Comparison of ENCODE assay signal across 14 cellular contexts in the genomic region with DNA sequence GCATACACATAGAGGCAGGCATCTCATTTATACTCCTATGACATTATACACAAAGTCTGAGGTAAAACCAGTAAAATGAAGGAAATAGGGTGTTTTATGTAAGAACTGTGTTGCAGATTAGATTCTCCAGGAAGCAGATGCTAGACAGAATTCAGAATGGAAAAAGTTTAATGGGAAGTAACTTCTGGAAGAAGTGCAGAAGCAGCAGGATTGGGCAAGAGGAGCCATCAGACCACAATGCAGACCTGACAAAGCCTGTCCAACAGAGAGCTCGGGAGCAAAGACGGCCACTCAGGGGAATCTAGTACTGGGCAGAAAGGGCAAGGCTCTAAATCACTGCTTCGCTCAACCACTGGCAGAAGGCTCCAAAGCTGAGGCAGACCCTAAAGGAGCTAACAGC. TPM values are rescaled to one million over a fixed set of nuclear protein-coding genes. Genes with fewer than 3 reads are reported as not detected.
DNase-seq lines count a peak whose midpoint lies in the region; ATAC-seq and TF ChIP-seq lines count a peak whose summit lies in the region.
"Had no signal": no experiment of that assay in that cellular context is flagged by ENCODE, and none has a peak within 500 bp of the region (broad histone marks: within the 10 kb centered on the region; RNA-seq: fewer than 3 reads in every experiment).

No MANE protein-coding gene starts in this region.

- H3K4me3 ChIP-seq in gastroesophageal sphincter = no peak overlapping the region
- no peak overlapping the region for H3K4me3 ChIP-seq in esophagus squamous epithelium
- H3K4me3 ChIP-seq: Peyer's patch had no signal

- peak overlapping the region; percentile 20 for H3K27ac Mint-ChIP-seq in activated CD4-positive, alpha-beta T cell treated with anti-CD3 and anti-CD28 coated beads, Interleukin-2, amount 10 ng/mL, durations not matched to agents 7 days and 5 days
- no peak overlapping the region for H3K27ac Mint-ChIP-seq in activated CD4-positive, alpha-beta T cell treated with anti-CD3 and anti-CD28 coated beads for 36 hours
- peak overlapping the region; percentile 21 to 52 (median 46) for H3K27ac Mint-ChIP-seq in nephron
- H3K27ac Mint-ChIP-seq: activated T-helper 17 cell treated with anti-CD3 and anti-CD28 coated beads, Interleukin-2, amount 50 U/mL, for 72 hours; stimulated activated naive CD8-positive, alpha-beta T cell treated with anti-CD3 and anti-CD28 coated beads, Interleukin-15, amount 100 ng/mL, for 72 hours had no signal

- peaks cover 8% of the 10 kb centered on the region for H3K36me3 Mint-ChIP-seq in activated CD4-positive, alpha-beta T cell treated with anti-CD3 and anti-CD28 coated beads, Interleukin-2, amount 10 ng/mL, durations not matched to agents 7 days and 5 days (ENCODE audit: low read depth)
- peaks cover 11% of the 10 kb centered on the region for H3K36me3 Mint-ChIP-seq in activated CD4-positive, alpha-beta T cell treated with anti-CD3 and anti-CD28 coated beads for 36 hours (ENCODE audit: low read depth)
- peaks cover 14% of the 10 kb centered on the region for H3K36me3 Mint-ChIP-seq in nephron (ENCODE audit: low read depth)

- H3K27ac ChIP-seq in gastroesophageal sphincter = peak overlapping the region in 1 of 4 donors; percentile 3
- peak overlapping the region in 1 of 4 donors; percentile 5 for H3K27ac ChIP-seq in esophagus squamous epithelium
- H3K27ac ChIP-seq: Peyer's patch had no signal

- peaks cover 7% of the 10 kb centered on the region for H3K4me1 Mint-ChIP-seq in activated CD4-positive, alpha-beta T cell treated with anti-CD3 and anti-CD28 coated beads, Interleukin-2, amount 10 ng/mL, durations not matched to agents 7 days and 5 days
- H3K4me1 Mint-ChIP-seq in activated CD4-positive, alpha-beta T cell treated with anti-CD3 and anti-CD28 coated beads for 36 hours = peaks cover 16% of the 10 kb centered on the region
- H3K4me1 Mint-ChIP-seq in nephron = peaks cover 17% of the 10 kb centered on the region

- no peaks in the 10 kb centered on the region for H3K27me3 Mint-ChIP-seq in activated CD4-positive, alpha-beta T cell treated with anti-CD3 and anti-CD28 coated beads, Interleukin-2, amount 10 ng/mL, durations not matched to agents 7 days and 5 days
- H3K27me3 Mint-ChIP-seq in activated CD4-positive, alpha-beta T cell treated with anti-CD3 and anti-CD28 coated beads for 36 hours = no peaks in the 10 kb centered on the region
- H3K27me3 Mint-ChIP-seq in nephron (ENCODE audit: low read depth) = no peaks in the 10 kb centered on the region
- H3K27me3 Mint-ChIP-seq: activated T-helper 17 cell treated with anti-CD3 and anti-CD28 coated beads, Interleukin-2, amount 50 U/mL, for 72 hours; naive thymus-derived CD8-positive, alpha-beta T cell; stimulated activated naive CD8-positive, alpha-beta T cell treated with anti-CD3 and anti-CD28 coated beads, Interleukin-15, amount 100 ng/mL, for 72 hours had no signal

- TF ChIP-seq POLR2A in gastroesophageal sphincter (IDR thresholded peaks at IDR 0.05) (no peak), esophagus squamous epithelium (IDR thresholded peaks at IDR 0.05) (no peak)

- H3K27me3 ChIP-seq in gastroesophageal sphincter = no peaks in the 10 kb centered on the region
- H3K27me3 ChIP-seq in esophagus squamous epithelium = no peaks in the 10 kb centered on the region
- H3K27me3 ChIP-seq: Peyer's patch had no signal

- POLR2A ChIA-PET in activated CD4-positive, alpha-beta T cell treated with anti-CD3 and anti-CD28 coated beads, Interleukin-2, amount 10 ng/mL, durations not matched to agents 7 days and 5 days (lab: Charles Lee) = no interaction called here
- POLR2A ChIA-PET in activated CD4-positive, alpha-beta T cell treated with anti-CD3 and anti-CD28 coated beads for 36 hours (lab: Charles Lee) = no interaction called here

- H3K4me3 Mint-ChIP-seq in activated CD4-positive, alpha-beta T cell treated with anti-CD3 and anti-CD28 coated beads, Interleukin-2, amount 10 ng/mL, durations not matched to agents 7 days and 5 days = no peak overlapping the region
- no peak overlapping the region for H3K4me3 Mint-ChIP-seq in activated CD4-positive, alpha-beta T cell treated with anti-CD3 and anti-CD28 coated beads for 36 hours
- H3K4me3 Mint-ChIP-seq in nephron = no peak overlapping the region
- H3K4me3 Mint-ChIP-seq: activated T-helper 17 cell treated with anti-CD3 and anti-CD28 coated beads, Interleukin-2, amount 50 U/mL, for 72 hours; naive thymus-derived CD8-positive, alpha-beta T cell; stimulated activated naive CD8-positive, alpha-beta T cell treated with anti-CD3 and anti-CD28 coated beads, Interleukin-15, amount 100 ng/mL, for 72 hours had no signal

- TF ChIP-seq CTCF in gastroesophageal sphincter (IDR thresholded peaks at IDR 0.05) = no peak
- TF ChIP-seq CTCF in nephron (IDR thresholded peaks at IDR 0.05; ENCODE audit: unreplicated experiment in 3 of 3) = no peak
- TF ChIP-seq CTCF in esophagus squamous epithelium (IDR thresholded peaks at IDR 0.05) = no peak

- 37 to 51% methylated on average over 3 of the region's 3 CpGs for WGBS in gastroesophageal sphincter (ENCODE audit: low coverage in 1 of 2), 2 donors
- 56 to 88% methylated on average over 3 of the region's 3 CpGs for WGBS in esophagus squamous epithelium, 2 donors

- ATAC-seq in activated CD4-positive, alpha-beta T cell treated with anti-CD3 and anti-CD28 coated beads for 36 hours = no peak
- ATAC-seq in gastroesophageal sphincter (peak; percentile 77), GM21515 (IDR thresholded peaks at IDR 0.05; ENCODE audit: unreplicated experiment) (no peak)
- ATAC-seq: activated T-helper 17 cell treated with anti-CD3 and anti-CD28 coated beads, Interleukin-2, amount 50 U/mL, for 72 hours; naive thymus-derived CD8-positive, alpha-beta T cell; stimulated activated naive CD8-positive, alpha-beta T cell treated with anti-CD3 and anti-CD28 coated beads, Interleukin-15, amount 100 ng/mL, for 72 hours had no signal

- H3K4me1 ChIP-seq in gastroesophageal sphincter (peaks cover 0 to 95% (median 2%) of the 10 kb centered on the region in 3 donors), esophagus squamous epithelium (peaks cover 14 to 94% (median 49%) of the 10 kb centered on the region in 3 donors)
- H3K4me1 ChIP-seq: Peyer's patch had no signal

- CTCF ChIA-PET in activated CD4-positive, alpha-beta T cell treated with anti-CD3 and anti-CD28 coated beads, Interleukin-2, amount 10 ng/mL, durations not matched to agents 7 days and 5 days (lab: Charles Lee) = no interaction called here
- CTCF ChIA-PET in activated CD4-positive, alpha-beta T cell treated with anti-CD3 and anti-CD28 coated beads for 36 hours (lab: Charles Lee) = no interaction called here

- intact Hi-C loops in activated CD4-positive, alpha-beta T cell treated with anti-CD3 and anti-CD28 coated beads for 36 hours (cut with DNase I, micrococcal nuclease) = no loop called here
- intact Hi-C loops in esophagus squamous epithelium (cut with DNase I) = no loop called here

- H3K36me3 ChIP-seq in gastroesophageal sphincter (peaks cover 0 to 15% of the 10 kb centered on the region in 2 donors), esophagus squamous epithelium (peaks cover 0 to 26% (median 8%) of the 10 kb centered on the region in 3 donors)

- H3K9me3 Mint-ChIP-seq in activated CD4-positive, alpha-beta T cell treated with anti-CD3 and anti-CD28 coated beads, Interleukin-2, amount 10 ng/mL, durations not matched to agents 7 days and 5 days = no peaks in the 10 kb centered on the region
- H3K9me3 Mint-ChIP-seq in activated CD4-positive, alpha-beta T cell treated with anti-CD3 and anti-CD28 coated beads for 36 hours (ENCODE audit: low read depth) = no peaks in the 10 kb centered on the region
- H3K9me3 Mint-ChIP-seq in nephron = no peaks in the 10 kb centered on the region
- H3K9me3 Mint-ChIP-seq: activated T-helper 17 cell treated with anti-CD3 and anti-CD28 coated beads, Interleukin-2, amount 50 U/mL, for 72 hours; naive thymus-derived CD8-positive, alpha-beta T cell; stimulated activated naive CD8-positive, alpha-beta T cell treated with anti-CD3 and anti-CD28 coated beads, Interleukin-15, amount 100 ng/mL, for 72 hours had no signal

- no peaks in the 10 kb centered on the region for H3K9me3 ChIP-seq in gastroesophageal sphincter
- no peaks in the 10 kb centered on the region for H3K9me3 ChIP-seq in esophagus squamous epithelium
- H3K9me3 ChIP-seq: Peyer's patch had no signal

- DNase-seq in activated CD4-positive, alpha-beta T cell treated with anti-CD3 and anti-CD28 coated beads, Interleukin-2, amount 10 ng/mL, durations not matched to agents 7 days and 5 days = no peak
- no peak for DNase-seq in activated CD4-positive, alpha-beta T cell treated with anti-CD3 and anti-CD28 coated beads for 36 hours
- DNase-seq in ureter (ENCODE audit: low spot score) (peak; percentile 53), esophagus squamous epithelium (lab: John Stamatoyannopoulos, UW) (no peak)
- no peak for DNase-seq in activated effector memory CD4-positive, alpha-beta T cell treated with anti-CD3 and anti-CD28 coated beads, Interleukin-2, amount 50 U/mL, for 16 hours
- DNase-seq: activated CD4-positive, alpha-beta T cell treated with anti-CD3 and anti-CD28 coated beads, Interleukin-2, amount 50 U/mL, for 4 hours; naive thymus-derived CD8-positive, alpha-beta T cell; NCI-H524 treated with DMSO at 0.1 percent for 48 hours; stimulated activated naive CD8-positive, alpha-beta T cell treated with anti-CD3 and anti-CD28 coated beads, Interleukin-15, amount 100 ng/mL, for 72 hours had no signal

- no peak for TF ChIP-seq EP300 in gastroesophageal sphincter (IDR thresholded peaks at IDR 0.05)

RNA-seq across cellular contexts. Expression of gene FBXO42, which starts 33.7 kb away (rescaled TPM):
- 10 to 100 TPM; 15.5 to 19.3 TPM for total RNA-seq in activated CD4-positive, alpha-beta T cell treated with anti-CD3 and anti-CD28 coated beads, Interleukin-2, amount 10 ng/mL, durations not matched to agents 7 days and 5 days
- total RNA-seq in activated CD4-positive, alpha-beta T cell treated with anti-CD3 and anti-CD28 coated beads for 36 hours = 10 to 100 TPM; 14.3 to 18.1 TPM
- total RNA-seq in gastroesophageal sphincter (10 to 100 TPM; 26.8 to 33.0 (median 29.7) TPM), ureter (33.1 TPM), esophagus squamous epithelium (10 to 100 TPM; 15.9 to 29.0 (median 20.2) TPM)

RNA-seq across cellular contexts. Expression of gene SZRD1, which starts 48.5 kb away (rescaled TPM):
- 100 to 1,000 TPM; 156 to 177 TPM for total RNA-seq in activated CD4-positive, alpha-beta T cell treated with anti-CD3 and anti-CD28 coated beads, Interleukin-2, amount 10 ng/mL, durations not matched to agents 7 days and 5 days
- total RNA-seq in activated CD4-positive, alpha-beta T cell treated with anti-CD3 and anti-CD28 coated beads for 36 hours = 100 to 1,000 TPM; 184 to 238 TPM
- total RNA-seq in gastroesophageal sphincter = 100 to 1,000 TPM in 2 of 4 donors, 10 to 100 TPM in 2; 85.8 to 117 (median 99.4) TPM
- total RNA-seq in ureter = 131 TPM
- total RNA-seq in esophagus squamous epithelium = 10 to 100 TPM; 51.7 to 65.0 (median 58.5) TPM
